18 cellular contexts compared by ENCODE assay signal in genomic region chr22:20102203-20102780, GRCh38. TPM values are rescaled to one million over a fixed set of nuclear protein-coding genes. Genes with fewer than 3 reads are reported as not detected.
DNase-seq lines count a peak whose midpoint lies in the region; ATAC-seq and TF ChIP-seq lines count a peak whose summit lies in the region.
"Had no signal": no experiment of that assay in that cellular context is flagged by ENCODE, and none has a peak within 500 bp of the region (broad histone marks: within the 10 kb centered on the region; RNA-seq: fewer than 3 reads in every experiment).

No MANE protein-coding gene starts in this region.

- no peak overlapping the region for H3K4me3 Mint-ChIP-seq in activated naive CD4-positive, alpha-beta T cell treated with anti-CD3 and anti-CD28 coated beads, Interleukin-2, amount 50 U/mL, for 24 hours
- no peak overlapping the region for H3K4me3 Mint-ChIP-seq in activated CD4-positive, alpha-beta memory T cell treated with anti-CD3 and anti-CD28 coated beads for 36 hours
- H3K4me3 Mint-ChIP-seq: activated B cell treated with CpG ODN at 0.5 μM for 24 hours had no signal

- H3K4me3 ChIP-seq in epithelial cell of proximal tubule (ENCODE audit: low read depth, low read length) (no peak overlapping the region), spleen (no peak overlapping the region)
- H3K4me3 ChIP-seq: skin epidermis, stomach had no signal

- peaks cover 6% of the 10 kb centered on the region for H3K36me3 Mint-ChIP-seq in activated naive CD4-positive, alpha-beta T cell treated with anti-CD3 and anti-CD28 coated beads, Interleukin-2, amount 50 U/mL, for 24 hours
- peaks cover 6 to 24% of the 10 kb centered on the region in 2 donors for H3K36me3 Mint-ChIP-seq in activated naive CD4-positive, alpha-beta T cell treated with anti-CD3 and anti-CD28 coated beads, Interleukin-2, amount 50 U/mL, for 72 hours
- peaks cover 24% of the 10 kb centered on the region for H3K36me3 Mint-ChIP-seq in activated CD4-positive, alpha-beta memory T cell treated with anti-CD3 and anti-CD28 coated beads for 36 hours

- peak overlapping the region; percentile 38 for H3K27ac Mint-ChIP-seq in activated naive CD4-positive, alpha-beta T cell treated with anti-CD3 and anti-CD28 coated beads, Interleukin-2, amount 50 U/mL, for 24 hours
- peak overlapping the region in 1 of 2 donors; percentile 82 for H3K27ac Mint-ChIP-seq in activated naive CD4-positive, alpha-beta T cell treated with anti-CD3 and anti-CD28 coated beads, Interleukin-2, amount 50 U/mL, for 72 hours
- H3K27ac Mint-ChIP-seq in activated CD4-positive, alpha-beta memory T cell treated with anti-CD3 and anti-CD28 coated beads for 36 hours = peak overlapping the region; percentile 62
- H3K27ac Mint-ChIP-seq: activated B cell treated with CpG ODN at 0.5 μM for 24 hours had no signal

- POLR2A ChIA-PET in activated CD4-positive, alpha-beta memory T cell treated with anti-CD3 and anti-CD28 coated beads for 36 hours (lab: Charles Lee) = interaction anchor here (0.6 kb wide), 1 partner anchor 15 kb away, joined by 3 read pairs; the partner anchor contains the start of gene TRMT2A

- no peak overlapping the region for H3K27ac ChIP-seq in spleen
- H3K27ac ChIP-seq: skin epidermis, stomach had no signal

- TF ChIP-seq POLR2A in spleen (IDR thresholded peaks at IDR 0.05) = no peak

- TF ChIP-seq CTCF in epithelial cell of proximal tubule (conservative IDR thresholded peaks at IDR 0.05; ENCODE audit: low read depth, low read length) (peak; percentile 28), spleen (IDR thresholded peaks at IDR 0.05 in 8 of 11, conservative IDR thresholded peaks at IDR 0.05 in 3 of 11) (no peak)

- no peaks in the 10 kb centered on the region for H3K9me3 Mint-ChIP-seq in activated naive CD4-positive, alpha-beta T cell treated with anti-CD3 and anti-CD28 coated beads, Interleukin-2, amount 50 U/mL, for 24 hours
- no peaks in the 10 kb centered on the region for H3K9me3 Mint-ChIP-seq in activated naive CD4-positive, alpha-beta T cell treated with anti-CD3 and anti-CD28 coated beads, Interleukin-2, amount 50 U/mL, for 72 hours
- no peaks in the 10 kb centered on the region for H3K9me3 Mint-ChIP-seq in activated CD4-positive, alpha-beta memory T cell treated with anti-CD3 and anti-CD28 coated beads for 36 hours
- H3K9me3 Mint-ChIP-seq: activated B cell treated with CpG ODN at 0.5 μM for 24 hours had no signal

- DNase-seq in activated naive CD4-positive, alpha-beta T cell treated with anti-CD3 and anti-CD28 coated beads, Interleukin-2, amount 50 U/mL, for 72 hours (ENCODE audit: low spot score in 2 of 2) = no peak
- DNase-seq in activated CD4-positive, alpha-beta memory T cell treated with anti-CD3 and anti-CD28 coated beads for 36 hours = no peak
- no peak for DNase-seq in epithelial cell of proximal tubule (ENCODE audit: low read depth)
- DNase-seq in spleen = peak; percentile 21
- no peak for DNase-seq in effector CD8-positive, alpha-beta T cell (lab: John Stamatoyannopoulos, UW)
- no peak for DNase-seq in NCI-H2029 treated with DMSO at 0.1 percent for 48 hours (lab: John Stamatoyannopoulos, UW)
- DNase-seq: activated B cell treated with CpG ODN at 0.5 μM for 24 hours; activated T-cell treated with anti-CD3 and anti-CD28 coated beads, Interleukin-2, amount 50 U/mL, for 48 hours; DMS153; Kasumi-1; NCI-H146; NCI-H510A; PC-3; stomach had no signal

- CTCF ChIA-PET in activated CD4-positive, alpha-beta memory T cell treated with anti-CD3 and anti-CD28 coated beads for 36 hours (lab: Charles Lee) = interaction anchor here (0.7 kb wide), 1 partner anchor 50 kb away, joined by 3 read pairs; no protein-coding TSS in a partner anchor

- intact Hi-C loops in activated CD4-positive, alpha-beta memory T cell treated with anti-CD3 and anti-CD28 coated beads for 36 hours (cut with micrococcal nuclease) = no loop called here
- intact Hi-C loops in spleen (cut with DNase I; ENCODE audit: low total_unique reads) = no loop called here

- H3K27me3 ChIP-seq in spleen (replicated peaks in 1 of 7) = no peaks in the 10 kb centered on the region
- H3K27me3 ChIP-seq: stomach had no signal

- WGBS in spleen, 5 donors = 89 to 95% (median 92%) methylated on average over 9 to 12 of the region's 12 CpGs

- ATAC-seq in activated naive CD4-positive, alpha-beta T cell treated with anti-CD3 and anti-CD28 coated beads, Interleukin-2, amount 50 U/mL, for 72 hours = no peak
- ATAC-seq in HG03139 (IDR thresholded peaks at IDR 0.05; ENCODE audit: unreplicated experiment) = no peak
- ATAC-seq: PC-3, SK-N-SH treated with all-trans-retinoic acid at 6 μM for 48 hours had no signal

- H3K9me3 ChIP-seq in spleen = no peaks in the 10 kb centered on the region
- H3K9me3 ChIP-seq: stomach had no signal

- peaks cover 49% of the 10 kb centered on the region for H3K4me1 Mint-ChIP-seq in activated naive CD4-positive, alpha-beta T cell treated with anti-CD3 and anti-CD28 coated beads, Interleukin-2, amount 50 U/mL, for 24 hours
- H3K4me1 Mint-ChIP-seq in activated CD4-positive, alpha-beta memory T cell treated with anti-CD3 and anti-CD28 coated beads for 36 hours (ENCODE audit: low read depth) = peaks cover 47% of the 10 kb centered on the region

- peaks cover 0 to 21% (median 6%) of the 10 kb centered on the region in 6 donors for H3K4me1 ChIP-seq in spleen

- peaks cover 5 to 100% (median 76%) of the 10 kb centered on the region in 6 donors for H3K36me3 ChIP-seq in spleen

- no peaks in the 10 kb centered on the region for H3K27me3 Mint-ChIP-seq in activated naive CD4-positive, alpha-beta T cell treated with anti-CD3 and anti-CD28 coated beads, Interleukin-2, amount 50 U/mL, for 24 hours
- H3K27me3 Mint-ChIP-seq in activated CD4-positive, alpha-beta memory T cell treated with anti-CD3 and anti-CD28 coated beads for 36 hours = no peaks in the 10 kb centered on the region
- H3K27me3 Mint-ChIP-seq: activated B cell treated with CpG ODN at 0.5 μM for 24 hours had no signal

RNA-seq across cellular contexts. Expression of gene RANBP1, which starts 13.6 kb away (rescaled TPM):
- total RNA-seq in activated naive CD4-positive, alpha-beta T cell treated with anti-CD3 and anti-CD28 coated beads, Interleukin-2, amount 50 U/mL, for 72 hours = 100 to 1,000 TPM; 295 to 349 TPM
- 100 to 1,000 TPM; 359 to 372 TPM for total RNA-seq in activated CD4-positive, alpha-beta memory T cell treated with anti-CD3 and anti-CD28 coated beads for 36 hours
- total RNA-seq in epithelial cell of proximal tubule (1,034 and 1,401 TPM in 2 replicates), spleen (100 to 1,000 TPM in 3 of 7 donors, 10 to 100 TPM in 4; 56.7 to 111 (median 88.5) TPM)
- 100 to 1,000 TPM in 2 of 3 donors, 10 to 100 TPM in 1; 52.6 to 106 (median 101) TPM for polyA plus RNA-seq in spleen

RNA-seq across cellular contexts. Expression of gene TRMT2A, which starts 14.7 kb away (rescaled TPM):
- total RNA-seq in activated naive CD4-positive, alpha-beta T cell treated with anti-CD3 and anti-CD28 coated beads, Interleukin-2, amount 50 U/mL, for 72 hours = 10 to 100 TPM; 79.9 to 93.9 TPM
- 10 to 100 TPM; 70.6 to 75.8 TPM for total RNA-seq in activated CD4-positive, alpha-beta memory T cell treated with anti-CD3 and anti-CD28 coated beads for 36 hours
- 21.3 and 52.7 TPM in 2 replicates for total RNA-seq in epithelial cell of proximal tubule
- total RNA-seq in spleen = 10 to 100 TPM; 70.4 to 89.8 (median 79.3) TPM
- 100 to 1,000 TPM in 2 of 3 donors, 10 to 100 TPM in 1; 75.1 to 142 (median 132) TPM for polyA plus RNA-seq in spleen

RNA-seq across cellular contexts. Expression of gene DGCR8, which starts 22.3 kb away (rescaled TPM):
- 10 to 100 TPM; 37.0 to 66.7 TPM for total RNA-seq in activated naive CD4-positive, alpha-beta T cell treated with anti-CD3 and anti-CD28 coated beads, Interleukin-2, amount 50 U/mL, for 72 hours
- 10 to 100 TPM; 33.4 to 34.3 TPM for total RNA-seq in activated CD4-positive, alpha-beta memory T cell treated with anti-CD3 and anti-CD28 coated beads for 36 hours
- 26.3 and 26.5 TPM in 2 replicates for total RNA-seq in epithelial cell of proximal tubule
- total RNA-seq in spleen = 10 to 100 TPM; 25.1 to 62.7 (median 36.1) TPM
- 10 to 100 TPM in 2 of 3 donors, 1 to 10 TPM in 1; 7.8 to 17.1 (median 14.3) TPM for polyA plus RNA-seq in spleen

RNA-seq across cellular contexts. Expression of gene ZDHHC8, which starts 29.3 kb away (rescaled TPM):
- total RNA-seq in activated naive CD4-positive, alpha-beta T cell treated with anti-CD3 and anti-CD28 coated beads, Interleukin-2, amount 50 U/mL, for 72 hours = 10 to 100 TPM; 17.6 to 55.4 TPM
- total RNA-seq in activated CD4-positive, alpha-beta memory T cell treated with anti-CD3 and anti-CD28 coated beads for 36 hours = 10 to 100 TPM; 46.3 to 46.5 TPM
- 14.8 and 37.8 TPM in 2 replicates for total RNA-seq in epithelial cell of proximal tubule
- 10 to 100 TPM; 24.3 to 71.5 (median 57.5) TPM for total RNA-seq in spleen
- polyA plus RNA-seq in spleen = 10 to 100 TPM; 12.7 to 37.8 (median 21.4) TPM

RNA-seq across cellular contexts. Expression of gene CCDC188, which starts 48.6 kb away (rescaled TPM):
- not detected for total RNA-seq in activated naive CD4-positive, alpha-beta T cell treated with anti-CD3 and anti-CD28 coated beads, Interleukin-2, amount 50 U/mL, for 72 hours
- total RNA-seq in activated CD4-positive, alpha-beta memory T cell treated with anti-CD3 and anti-CD28 coated beads for 36 hours = under 1 TPM in 1 of 2 experiments, not detected in 1; 0.52 TPM
- total RNA-seq in epithelial cell of proximal tubule (0.36 TPM in 1 of 2 replicates, not detected in the other), spleen (1 to 10 TPM in 4 of 7 donors, under 1 TPM in 2, not detected in 1; 0.69 to 7.6 (median 1.8) TPM)
- polyA plus RNA-seq in spleen = 1 to 10 TPM in 2 of 3 donors, under 1 TPM in 1; 0.29 to 6.1 (median 1.7) TPM
- total RNA-seq: activated B cell treated with CpG ODN at 0.5 μM for 24 hours, PC-3 had no signal
